In genomic region chrX:86181325-86181724, GRCh38 we compare ENCODE assay signal across 4 cellular contexts. TPM values are rescaled to one million over a fixed set of nuclear protein-coding genes. Genes with fewer than 3 reads are reported as not detected.
"Had no signal": no experiment of that assay in that cellular context is flagged by ENCODE, and none has a peak within 500 bp of the region (broad histone marks: within the 10 kb centered on the region; RNA-seq: fewer than 3 reads in every experiment).

No MANE protein-coding gene starts in this region.

RNA-seq across cellular contexts. Expression of gene DACH2, which starts 33.1 kb away (rescaled TPM):
- total RNA-seq: thoracic aorta, upper lobe of left lung, upper lobe of right lung, vagina had no signal
